In the genomic region with DNA sequence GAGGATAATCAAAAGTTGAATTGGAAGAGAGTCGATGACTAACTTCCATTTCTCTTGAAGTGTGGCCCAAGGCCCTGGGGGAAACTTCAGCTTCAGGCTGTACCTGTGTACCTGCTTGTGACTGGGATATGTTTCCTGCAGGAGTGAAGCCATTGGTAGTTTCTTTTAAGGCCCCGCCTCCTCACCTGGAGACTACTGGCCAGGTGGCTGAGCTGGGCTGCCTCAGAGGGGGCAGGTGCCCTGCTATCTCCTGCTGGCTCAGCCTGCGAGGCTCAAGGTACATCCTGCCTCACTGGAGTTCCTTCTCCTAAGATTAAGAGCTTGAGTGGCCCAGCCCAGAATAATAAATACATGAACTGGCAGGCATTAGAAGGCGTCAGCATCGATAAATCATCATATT, we compare ENCODE assay signal across 15 cellular contexts.
"Had no signal": no experiment of that assay in that cellular context is flagged by ENCODE, and none has a peak within 500 bp of the region (broad histone marks: within the 10 kb centered on the region; RNA-seq: fewer than 3 reads in every experiment).

No MANE protein-coding gene starts in this region.

- H3K4me3 ChIP-seq: esophagus squamous epithelium, gastroesophageal sphincter, testis, transverse colon had no signal

- H3K36me3 Mint-ChIP-seq: naive thymus-derived CD8-positive, alpha-beta T cell; stimulated activated naive B cell treated with anti-CD40 and anti-IgM and Interleukin-4, amounts not matched to agents 10 μg/mL and 1 μg/mL and 100 μg/mL, for 72 hours had no signal

- H3K36me3 ChIP-seq: esophagus squamous epithelium, gastroesophageal sphincter, transverse colon had no signal

- DNase-seq: effector memory CD8-positive, alpha-beta T cell; esophagus squamous epithelium; foreskin fibroblast; kidney glomerular epithelial cell; mammary epithelial cell; naive thymus-derived CD8-positive, alpha-beta T cell; posterior cingulate gyrus; stimulated activated CD4-positive, alpha-beta T cell treated with anti-CD3 and anti-CD28 coated beads, Interleukin-2, amount 100 ng/mL, for 24 hours; stimulated activated CD4-positive, alpha-beta T cell treated with anti-CD3 and anti-CD28 coated beads, Interleukin-4, amount 100 ng/mL, for 4 hours; stimulated activated naive B cell treated with anti-CD40 and anti-IgM and Interleukin-4, amounts not matched to agents 10 μg/mL and 1 μg/mL and 100 μg/mL, for 72 hours; stimulated activated naive CD8-positive, alpha-beta T cell treated with anti-CD3 and anti-CD28 coated beads, Interleukin-15, amount 100 ng/mL, for 72 hours; testis; transverse colon had no signal

- H3K4me1 Mint-ChIP-seq: naive thymus-derived CD8-positive, alpha-beta T cell; stimulated activated naive B cell treated with anti-CD40 and anti-IgM and Interleukin-4, amounts not matched to agents 10 μg/mL and 1 μg/mL and 100 μg/mL, for 72 hours; stimulated activated naive CD8-positive, alpha-beta T cell treated with anti-CD3 and anti-CD28 coated beads, Interleukin-15, amount 100 ng/mL, for 72 hours had no signal

- H3K27me3 ChIP-seq: esophagus squamous epithelium, gastroesophageal sphincter, testis, transverse colon had no signal

- H3K27ac Mint-ChIP-seq: effector memory CD8-positive, alpha-beta T cell; naive thymus-derived CD8-positive, alpha-beta T cell; stimulated activated naive B cell treated with anti-CD40 and anti-IgM and Interleukin-4, amounts not matched to agents 10 μg/mL and 1 μg/mL and 100 μg/mL, for 72 hours; stimulated activated naive CD8-positive, alpha-beta T cell treated with anti-CD3 and anti-CD28 coated beads, Interleukin-15, amount 100 ng/mL, for 72 hours had no signal

- H3K4me3 Mint-ChIP-seq: effector memory CD8-positive, alpha-beta T cell; naive thymus-derived CD8-positive, alpha-beta T cell; stimulated activated naive B cell treated with anti-CD40 and anti-IgM and Interleukin-4, amounts not matched to agents 10 μg/mL and 1 μg/mL and 100 μg/mL, for 72 hours; stimulated activated naive CD8-positive, alpha-beta T cell treated with anti-CD3 and anti-CD28 coated beads, Interleukin-15, amount 100 ng/mL, for 72 hours had no signal

- H3K4me1 ChIP-seq: transverse colon had no signal

- H3K27ac ChIP-seq: esophagus squamous epithelium, gastroesophageal sphincter, testis, transverse colon had no signal

- H3K9me3 Mint-ChIP-seq: effector memory CD8-positive, alpha-beta T cell; stimulated activated naive CD8-positive, alpha-beta T cell treated with anti-CD3 and anti-CD28 coated beads, Interleukin-15, amount 100 ng/mL, for 72 hours had no signal

- H3K9me3 ChIP-seq: esophagus squamous epithelium, gastroesophageal sphincter, testis, transverse colon had no signal

- FAIRE-seq: islet of Langerhans had no signal
